8 cellular contexts compared by ENCODE assay signal in the genomic region with DNA sequence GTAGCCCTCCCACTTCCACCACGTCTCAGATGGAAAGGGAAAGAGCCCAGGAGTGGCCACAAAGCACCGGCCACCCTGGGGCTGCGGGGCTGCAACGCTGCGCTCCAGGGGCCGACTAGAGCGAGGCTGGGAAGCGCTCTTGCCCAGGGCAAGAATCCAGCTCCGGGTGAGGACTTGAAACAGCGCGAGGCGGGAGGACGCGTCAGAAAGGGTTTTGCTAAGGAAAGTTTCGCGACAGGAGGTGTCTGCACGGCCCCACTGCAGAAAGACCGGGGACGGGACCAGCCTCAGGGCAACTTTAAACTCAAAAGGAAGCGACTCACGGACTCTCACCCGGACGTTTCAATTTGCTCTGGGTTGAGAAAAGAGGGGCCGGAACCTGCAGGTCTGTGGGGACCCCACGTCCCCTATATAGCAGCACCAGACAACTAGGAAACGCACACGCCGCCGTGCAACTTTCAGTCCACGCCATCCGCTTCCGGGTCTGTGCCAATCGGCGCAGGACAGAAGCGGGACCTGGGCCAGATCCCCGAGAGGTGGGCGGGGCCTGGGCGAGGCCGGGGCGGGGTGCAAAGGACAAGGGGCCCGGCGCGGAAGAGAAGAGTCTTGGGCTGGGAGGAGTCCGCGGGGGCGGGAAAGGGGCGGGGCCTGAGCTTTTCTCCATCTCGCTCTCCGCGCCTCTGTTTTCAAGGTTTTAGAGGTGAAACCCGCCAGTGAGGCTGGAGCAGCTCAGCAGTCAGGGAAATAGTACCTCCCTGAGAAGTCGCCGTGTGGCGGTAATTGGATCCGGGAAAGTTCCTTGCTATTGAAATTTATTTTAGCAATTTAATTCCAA. TPM values are rescaled to one million over a fixed set of nuclear protein-coding genes. Genes with fewer than 3 reads are reported as not detected.
A peak's percentile ranks its signal among the peaks of the same experiment; 100 is the strongest.
DNase-seq lines count a peak whose midpoint lies in the region; ATAC-seq and TF ChIP-seq lines count a peak whose summit lies in the region.

A gene (minus strand): TSS at position 488 of the 835 bp plus-strand sequence. CDS start 6,792 bp downstream, outside the sequence.

- H3K36me3 ChIP-seq in BE2C (no peaks in the 10 kb centered on the region), liver (ENCODE audit: control insufficient read depth in 4 of 4, insufficient read depth in 3 of 4, low read depth in 1 of 4, low read length in 3 of 4) (peaks cover 0 to 2% (median 0%) of the 10 kb centered on the region in 4 donors)

- TF ChIP-seq CTCF in BE2C (IDR thresholded peaks at IDR 0.05; ENCODE audit: low read depth, low read length), result no peak
- TF ChIP-seq CTCF in liver (IDR thresholded peaks at IDR 0.05; ENCODE audit: low read depth, low read length, missing input control), result no peak

- peak within 1 kb of the TSS; percentile 16 to 25 for H3K27ac ChIP-seq in liver (ENCODE audit: low read depth in 1 of 2, low read length in 2 of 2)

- ATAC-seq in HG03432 (IDR thresholded peaks at IDR 0.05; ENCODE audit: unreplicated experiment), result peak; percentile 98

- H3K4me3 ChIP-seq in BE2C (ENCODE audit: low read depth, low read length) (peak within 1 kb of the TSS; percentile 84), liver (ENCODE audit: low read depth in 1 of 3, low read length in 3 of 3) (peak within 1 kb of the TSS; percentile 69 to 79 (median 78))

- H3K9me3 ChIP-seq in BE2C, result no peaks in the 10 kb centered on the region
- H3K9me3 ChIP-seq in liver (ENCODE audit: control insufficient read depth in 4 of 4, low read length in 3 of 4), result peaks cover 10 to 34% (median 18%) of the 10 kb centered on the region in 4 donors

- H3K9ac ChIP-seq in liver (ENCODE audit: low read depth in 1 of 2, low read length in 2 of 2), result peak within 1 kb of the TSS in 1 of 2 donors; percentile 84

- peak; percentile 4 to 58 for TF ChIP-seq RAD21 in liver (IDR thresholded peaks at IDR 0.05)

- WGBS in liver, result 2% methylated on average over 55 of the region's 55 CpGs

- H3K4me1 ChIP-seq in BE2C (no peaks in the 10 kb centered on the region), liver (ENCODE audit: control insufficient read depth in 4 of 4, insufficient read depth in 4 of 4, low read length in 3 of 4) (peaks cover 2 to 10% (median 4%) of the 10 kb centered on the region in 4 donors)

- no peaks in the 10 kb centered on the region for H3K27me3 ChIP-seq in BE2C
- no peaks in the 10 kb centered on the region for H3K27me3 ChIP-seq in liver (ENCODE audit: control insufficient read depth in 4 of 4, insufficient read depth in 4 of 4, low read length in 3 of 4)

- DNase-seq in BE2C, result peak; percentile 98
- DNase-seq in GM19238 (ENCODE audit: insufficient read length, low spot score), result peak; percentile 94
- peak; percentile 97 for DNase-seq in NCI-H526 treated with DMSO at 0.1 percent for 48 hours (lab: John Stamatoyannopoulos, UW)
- DNase-seq in activated CD4-positive, alpha-beta T cell treated with anti-CD3 and anti-CD28 coated beads, Interleukin-2, amount 50 U/mL, for 24 hours (ENCODE audit: low read depth in 1 of 2, low spot score in 1 of 2), result peak; percentile 96 to 98
- peak; percentile 95 for DNase-seq in dermis blood vessel endothelial cell
- peak; percentile 97 to 99 for DNase-seq in stimulated activated CD4-positive, alpha-beta T cell treated with anti-CD3 and anti-CD28 coated beads, Interleukin-2, amount 100 ng/mL, for 48 hours

TF ChIP-seq in liver, 16 proteins besides CTCF, POLR2A, EP300 and RAD21:
- peak; percentile 46 to 85 for TF ChIP-seq GABPA (IDR thresholded peaks at IDR 0.05 in 1 of 2, conservative IDR thresholded peaks at IDR 0.05 in 1 of 2)
- TF ChIP-seq, protein P1, sequence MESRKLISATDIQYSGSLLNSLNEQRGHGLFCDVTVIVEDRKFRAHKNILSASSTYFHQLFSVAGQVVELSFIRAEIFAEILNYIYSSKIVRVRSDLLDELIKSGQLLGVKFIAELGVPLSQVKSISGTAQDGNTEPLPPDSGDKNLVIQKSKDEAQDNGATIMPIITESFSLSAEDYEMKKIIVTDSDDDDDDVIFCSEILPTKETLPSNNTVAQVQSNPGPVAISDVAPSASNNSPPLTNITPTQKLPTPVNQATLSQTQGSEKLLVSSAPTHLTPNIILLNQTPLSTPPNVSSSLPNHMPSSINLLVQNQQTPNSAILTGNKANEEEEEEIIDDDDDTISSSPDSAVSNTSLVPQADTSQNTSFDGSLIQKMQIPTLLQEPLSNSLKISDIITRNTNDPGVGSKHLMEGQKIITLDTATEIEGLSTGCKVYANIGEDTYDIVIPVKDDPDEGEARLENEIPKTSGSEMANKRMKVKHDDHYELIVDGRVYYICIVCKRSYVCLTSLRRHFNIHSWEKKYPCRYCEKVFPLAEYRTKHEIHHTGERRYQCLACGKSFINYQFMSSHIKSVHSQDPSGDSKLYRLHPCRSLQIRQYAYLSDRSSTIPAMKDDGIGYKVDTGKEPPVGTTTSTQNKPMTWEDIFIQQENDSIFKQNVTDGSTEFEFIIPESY (IDR thresholded peaks at IDR 0.05), result peak; percentile 0
- TF ChIP-seq, protein P2, sequence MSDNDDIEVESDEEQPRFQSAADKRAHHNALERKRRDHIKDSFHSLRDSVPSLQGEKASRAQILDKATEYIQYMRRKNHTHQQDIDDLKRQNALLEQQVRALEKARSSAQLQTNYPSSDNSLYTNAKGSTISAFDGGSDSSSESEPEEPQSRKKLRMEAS (IDR thresholded peaks at IDR 0.05), result peak; percentile 19
- peak; percentile 38 for TF ChIP-seq YY1 (IDR thresholded peaks at IDR 0.05)
- TF ChIP-seq FOXA1 (IDR thresholded peaks at IDR 0.05), result no peak
- TF ChIP-seq EGR1 (IDR thresholded peaks at IDR 0.05; ENCODE audit: low read depth in 2 of 2), result peak; percentile 95 to 96
- TF ChIP-seq HNF4A (conservative IDR thresholded peaks at IDR 0.05), result peak; percentile 66 to 68
- TF ChIP-seq HNF4G (IDR thresholded peaks at IDR 0.05), result no peak
- TF ChIP-seq NR2F2 (IDR thresholded peaks at IDR 0.05), result no peak
- TF ChIP-seq RXRA (IDR thresholded peaks at IDR 0.05), result peak; percentile 3 to 27
- TF ChIP-seq TAF1 (conservative IDR thresholded peaks at IDR 0.05), result no peak
- peak in 1 of 2 donors; percentile 4 for TF ChIP-seq JUND (IDR thresholded peaks at IDR 0.05)
- no peak for TF ChIP-seq FOXA2 (IDR thresholded peaks at IDR 0.05)
- TF ChIP-seq, protein P3, sequence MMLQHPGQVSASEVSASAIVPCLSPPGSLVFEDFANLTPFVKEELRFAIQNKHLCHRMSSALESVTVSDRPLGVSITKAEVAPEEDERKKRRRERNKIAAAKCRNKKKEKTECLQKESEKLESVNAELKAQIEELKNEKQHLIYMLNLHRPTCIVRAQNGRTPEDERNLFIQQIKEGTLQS (IDR thresholded peaks at IDR 0.05), result no peak
- TF ChIP-seq SP1 (IDR thresholded peaks at IDR 0.05), result peak; percentile 87
- TF ChIP-seq, protein P4, sequence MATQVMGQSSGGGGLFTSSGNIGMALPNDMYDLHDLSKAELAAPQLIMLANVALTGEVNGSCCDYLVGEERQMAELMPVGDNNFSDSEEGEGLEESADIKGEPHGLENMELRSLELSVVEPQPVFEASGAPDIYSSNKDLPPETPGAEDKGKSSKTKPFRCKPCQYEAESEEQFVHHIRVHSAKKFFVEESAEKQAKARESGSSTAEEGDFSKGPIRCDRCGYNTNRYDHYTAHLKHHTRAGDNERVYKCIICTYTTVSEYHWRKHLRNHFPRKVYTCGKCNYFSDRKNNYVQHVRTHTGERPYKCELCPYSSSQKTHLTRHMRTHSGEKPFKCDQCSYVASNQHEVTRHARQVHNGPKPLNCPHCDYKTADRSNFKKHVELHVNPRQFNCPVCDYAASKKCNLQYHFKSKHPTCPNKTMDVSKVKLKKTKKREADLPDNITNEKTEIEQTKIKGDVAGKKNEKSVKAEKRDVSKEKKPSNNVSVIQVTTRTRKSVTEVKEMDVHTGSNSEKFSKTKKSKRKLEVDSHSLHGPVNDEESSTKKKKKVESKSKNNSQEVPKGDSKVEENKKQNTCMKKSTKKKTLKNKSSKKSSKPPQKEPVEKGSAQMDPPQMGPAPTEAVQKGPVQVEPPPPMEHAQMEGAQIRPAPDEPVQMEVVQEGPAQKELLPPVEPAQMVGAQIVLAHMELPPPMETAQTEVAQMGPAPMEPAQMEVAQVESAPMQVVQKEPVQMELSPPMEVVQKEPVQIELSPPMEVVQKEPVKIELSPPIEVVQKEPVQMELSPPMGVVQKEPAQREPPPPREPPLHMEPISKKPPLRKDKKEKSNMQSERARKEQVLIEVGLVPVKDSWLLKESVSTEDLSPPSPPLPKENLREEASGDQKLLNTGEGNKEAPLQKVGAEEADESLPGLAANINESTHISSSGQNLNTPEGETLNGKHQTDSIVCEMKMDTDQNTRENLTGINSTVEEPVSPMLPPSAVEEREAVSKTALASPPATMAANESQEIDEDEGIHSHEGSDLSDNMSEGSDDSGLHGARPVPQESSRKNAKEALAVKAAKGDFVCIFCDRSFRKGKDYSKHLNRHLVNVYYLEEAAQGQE (IDR thresholded peaks at IDR 0.05), result no peak

RNA-seq across cellular contexts. Expression of the gene that starts here (rescaled TPM):
- 3.6 TPM for polyA plus RNA-seq in BE2C (2012; ENCODE audit: insufficient read depth, insufficient read length, low read depth)
- total RNA-seq in dermis blood vessel endothelial cell (6.1 and 9.0 TPM in 2 replicates), liver (1 to 10 TPM; 2.1 to 6.5 TPM)
- 1 to 10 TPM in 1 of 2 donors, under 1 TPM in 1; 0.93 to 1.3 TPM for polyA plus RNA-seq in liver

Comparison
In these comparisons a context has a peak if more than half of its experiments do, and no peak if none do; other contexts are left out.
1. Peak in every context shown above with its lines: DNase-seq, ATAC-seq, H3K4me3 ChIP-seq and H3K27ac ChIP-seq.